Comparison of ENCODE assay signal across 9 cellular contexts in the genomic region with DNA sequence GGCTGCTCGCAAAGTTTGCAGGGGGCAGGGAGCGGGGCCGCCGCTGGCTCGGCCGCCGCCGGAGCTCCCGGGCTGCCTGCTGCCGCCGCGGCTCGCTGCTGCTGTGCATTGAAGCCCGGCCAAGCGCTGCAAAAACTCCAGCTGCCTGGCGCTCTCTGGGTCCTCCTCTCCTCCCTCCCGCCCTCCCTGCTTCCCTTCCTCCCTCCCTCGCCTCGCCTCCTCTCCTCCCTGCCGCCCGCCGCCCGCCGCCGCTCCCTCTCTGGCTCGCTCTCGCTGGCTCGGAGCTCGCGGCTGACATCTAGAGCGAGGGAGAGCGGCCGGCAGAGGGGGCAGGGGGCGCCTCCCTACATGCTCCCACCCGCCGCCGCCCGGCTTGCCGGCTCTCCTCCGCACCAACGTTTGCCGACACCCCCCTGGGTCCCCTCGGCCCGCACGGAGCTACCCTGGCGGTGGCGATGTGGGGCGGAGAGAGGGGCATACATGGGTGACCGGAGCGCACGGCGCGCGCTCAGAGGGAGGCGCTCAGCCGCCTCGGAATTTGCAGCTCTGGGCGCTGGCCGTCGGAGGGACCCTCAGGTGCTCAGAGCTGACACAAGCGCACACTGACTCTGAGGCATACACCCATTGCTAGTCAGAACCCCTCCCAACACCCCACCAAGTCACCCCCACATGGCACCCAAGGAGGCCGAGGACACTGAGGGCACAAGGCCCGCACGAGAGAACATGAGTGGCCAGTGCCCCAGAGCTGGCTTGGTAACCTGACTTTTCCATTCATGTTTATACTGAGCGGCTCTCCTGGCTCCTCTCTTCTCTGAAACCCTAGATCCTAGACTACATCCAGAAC. TPM values are rescaled to one million over a fixed set of nuclear protein-coding genes. Genes with fewer than 3 reads are reported as not detected.
DNase-seq lines count a peak whose midpoint lies in the region; ATAC-seq lines count a peak whose summit lies in the region.
"Had no signal": no experiment of that assay in that cellular context is flagged by ENCODE, and none has a peak within 500 bp of the region (broad histone marks: within the 10 kb centered on the region; RNA-seq: fewer than 3 reads in every experiment).

No MANE protein-coding gene starts in this region.

- peak overlapping the region; percentile 42 for H3K4me3 Mint-ChIP-seq in activated naive CD8-positive, alpha-beta T cell treated with anti-CD3 and anti-CD28 coated beads for 36 hours

- DNase-seq in DMS53 (lab: John Stamatoyannopoulos, UW), result peak; percentile 71
- peak; percentile 26 for DNase-seq in NCI-H146 treated with DMSO at 0.1 percent for 48 hours (lab: John Stamatoyannopoulos, UW; ENCODE audit: unreplicated experiment)
- DNase-seq in activated naive CD8-positive, alpha-beta T cell treated with anti-CD3 and anti-CD28 coated beads for 36 hours, result peak; percentile 26
- DNase-seq in left ventricle myocardium superior, result peak; percentile 90
- DNase-seq in posterior vena cava (ENCODE audit: low spot score), result peak; percentile 91
- DNase-seq in activated CD8-positive, alpha-beta memory T cell treated with anti-CD3 and anti-CD28 coated beads, Interleukin-2, amount 50 U/mL, for 48 hours, result no peak

- no peaks in the 10 kb centered on the region for H3K9me3 Mint-ChIP-seq in activated naive CD8-positive, alpha-beta T cell treated with anti-CD3 and anti-CD28 coated beads for 36 hours

- peaks cover 70% of the 10 kb centered on the region for H3K27me3 Mint-ChIP-seq in activated naive CD8-positive, alpha-beta T cell treated with anti-CD3 and anti-CD28 coated beads for 36 hours

- H3K27ac Mint-ChIP-seq in activated naive CD8-positive, alpha-beta T cell treated with anti-CD3 and anti-CD28 coated beads for 36 hours, result no peak overlapping the region

- H3K4me1 Mint-ChIP-seq in activated naive CD8-positive, alpha-beta T cell treated with anti-CD3 and anti-CD28 coated beads for 36 hours, result peaks cover 13% of the 10 kb centered on the region

- intact Hi-C loops in left ventricle myocardium superior (cut with micrococcal nuclease), result no loop called here
- intact Hi-C loops in posterior vena cava (cut with DNase I), result loop anchor here (5.0 to 10.0 kb wide), 3 partner anchors 260 to 883 kb away; no protein-coding TSS in a partner anchor

- peak; percentile 80 for ATAC-seq in left ventricle myocardium superior
- no peak for ATAC-seq in HG03045 (IDR thresholded peaks at IDR 0.05; ENCODE audit: unreplicated experiment)
- ATAC-seq in HG03342 (IDR thresholded peaks at IDR 0.05; ENCODE audit: unreplicated experiment), result no peak
- ATAC-seq: K562 had no signal

- H3K36me3 Mint-ChIP-seq in activated naive CD8-positive, alpha-beta T cell treated with anti-CD3 and anti-CD28 coated beads for 36 hours, result no peaks in the 10 kb centered on the region

RNA-seq across cellular contexts. Expression of gene PLXNA4, which starts 1.2 kb away (rescaled TPM):
- under 1 TPM; 0.12 to 0.29 TPM for total RNA-seq in activated naive CD8-positive, alpha-beta T cell treated with anti-CD3 and anti-CD28 coated beads for 36 hours
- 19.2 TPM for total RNA-seq in left ventricle myocardium superior
- total RNA-seq in posterior vena cava, result 10 to 100 TPM; 24.9 to 61.2 TPM

Comparison
In these comparisons a context has a peak if more than half of its experiments do, and no peak if none do; other contexts are left out.
1. RNA of gene PLXNA4, which starts 1.2 kb away (total RNA-seq): 24.9 to 61.2 TPM in posterior vena cava and 19.2 TPM in left ventricle myocardium superior (single experiment); 0.12 to 0.29 TPM in activated naive CD8-positive, alpha-beta T cell treated with anti-CD3 and anti-CD28 coated beads for 36 hours; every median in the first group is over 10 times any median in the second.